21 cellular contexts compared by ENCODE assay signal in the genomic region with DNA sequence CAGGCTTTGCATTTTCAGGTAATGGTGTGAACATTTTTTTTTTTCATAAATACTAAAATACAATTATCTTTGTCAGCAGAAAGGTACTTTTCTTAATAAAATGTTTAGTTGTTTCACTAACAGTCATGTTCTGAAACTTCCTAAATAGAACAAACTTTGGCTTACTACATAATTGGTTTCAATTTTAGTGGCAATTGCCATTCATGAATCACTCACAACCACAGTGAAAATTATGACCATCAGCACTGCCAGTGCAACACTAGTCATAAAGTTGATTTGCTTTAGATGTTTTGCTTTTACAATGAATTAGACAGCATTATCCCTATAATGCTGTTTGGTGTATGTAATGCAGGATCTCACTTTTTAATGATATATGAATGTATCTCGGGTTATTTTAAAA.
DNase-seq lines count a peak whose midpoint lies in the region; ATAC-seq and TF ChIP-seq lines count a peak whose summit lies in the region.
"Had no signal": no experiment of that assay in that cellular context is flagged by ENCODE, and none has a peak within 500 bp of the region (broad histone marks: within the 10 kb centered on the region; RNA-seq: fewer than 3 reads in every experiment).

No MANE protein-coding gene starts in this region.

- no peak overlapping the region for H3K4me3 ChIP-seq in KMS-11 (IDR thresholded peaks at IDR 0.05; ENCODE audit: insufficient read depth, low read depth, low read length)
- no peak overlapping the region for H3K4me3 ChIP-seq in upper lobe of right lung
- H3K4me3 ChIP-seq: BLaER1 treated with 17β-estradiol and CSF1 and Interleukin-3, amounts not matched to agents 10 nM and 100 nM; GM23338 had no signal

- no peaks in the 10 kb centered on the region for H3K9me3 ChIP-seq in upper lobe of right lung

- no peak overlapping the region for H3K9ac ChIP-seq in KMS-11
- H3K9ac ChIP-seq: BLaER1 treated with 17β-estradiol and CSF1 and Interleukin-3, amounts not matched to agents 10 nM and 100 nM had no signal

- ATAC-seq in GM18867 (IDR thresholded peaks at IDR 0.05; ENCODE audit: unreplicated experiment): peak; percentile 77
- ATAC-seq in HG02610 (IDR thresholded peaks at IDR 0.05; ENCODE audit: unreplicated experiment): peak; percentile 89
- peak; percentile 39 for ATAC-seq in foreskin keratinocyte
- ATAC-seq in upper lobe of right lung: no peak
- ATAC-seq: CD8-positive, alpha-beta T cell; GM23338; HCT116; PC-3; SK-N-SH treated with all-trans-retinoic acid at 6 μM for 48 hours; T-cell had no signal

- TF ChIP-seq CTCF in KMS-11 (conservative IDR thresholded peaks at IDR 0.05; ENCODE audit: low read depth, low read length): no peak
- TF ChIP-seq CTCF in foreskin keratinocyte (conservative IDR thresholded peaks at IDR 0.05): no peak
- no peak for TF ChIP-seq CTCF in upper lobe of right lung (IDR thresholded peaks at IDR 0.05)

- H3K4me1 ChIP-seq in KMS-11 (ENCODE audit: low read depth, poor library complexity, severe bottlenecking) (peaks cover 35% of the 10 kb centered on the region), foreskin keratinocyte (no peaks in the 10 kb centered on the region), upper lobe of right lung (no peaks in the 10 kb centered on the region)

- H2AFZ ChIP-seq in KMS-11 (ENCODE audit: low read depth): no peak overlapping the region
- H2AFZ ChIP-seq: GM23338 had no signal

- no peaks in the 10 kb centered on the region for H3K79me2 ChIP-seq in KMS-11 (ENCODE audit: insufficient read depth, low read depth)

- no peaks in the 10 kb centered on the region for H3K27me3 ChIP-seq in KMS-11 (ENCODE audit: insufficient read depth, low read depth)
- H3K27me3 ChIP-seq in foreskin keratinocyte: no peaks in the 10 kb centered on the region
- no peaks in the 10 kb centered on the region for H3K27me3 ChIP-seq in upper lobe of right lung
- H3K27me3 ChIP-seq: BLaER1 treated with 17β-estradiol and CSF1 and Interleukin-3, amounts not matched to agents 10 nM and 100 nM had no signal

- DNase-seq in foreskin keratinocyte (no peak), upper lobe of right lung (no peak), NCI-H1092 (lab: John Stamatoyannopoulos, UW) (no peak), epidermal melanocyte (ENCODE audit: insufficient read length, low spot score) (no peak)
- DNase-seq: CD8-positive, alpha-beta T cell; NCI-H1694 treated with DMSO at 0.1 percent for 48 hours; NCI-H2107; NCI-H2227 treated with DMSO at 0.1 percent for 48 hours; NCI-H510A treated with DMSO at 0.1 percent for 48 hours; NCI-H82; PC-3; SIG-M5; T-cell had no signal

- H3K36me3 ChIP-seq in KMS-11 (ENCODE audit: insufficient read depth) (no peaks in the 10 kb centered on the region), upper lobe of right lung (no peaks in the 10 kb centered on the region)
- H3K36me3 ChIP-seq: BLaER1 treated with 17β-estradiol and CSF1 and Interleukin-3, amounts not matched to agents 10 nM and 100 nM had no signal

- H3K4me2 ChIP-seq in KMS-11: peak overlapping the region; percentile 48
- H3K4me2 ChIP-seq: BLaER1 treated with 17β-estradiol and CSF1 and Interleukin-3, amounts not matched to agents 10 nM and 100 nM; GM23338 had no signal

- no peaks in the 10 kb centered on the region for H4K20me1 ChIP-seq in KMS-11 (ENCODE audit: insufficient read depth)
- H4K20me1 ChIP-seq: BLaER1 treated with 17β-estradiol and CSF1 and Interleukin-3, amounts not matched to agents 10 nM and 100 nM had no signal

- intact Hi-C loops in upper lobe of right lung (cut with DNase I): no loop called here

- H3K27ac ChIP-seq in KMS-11: no peak overlapping the region
- H3K27ac ChIP-seq in foreskin keratinocyte: no peak overlapping the region
- H3K27ac ChIP-seq in upper lobe of right lung: no peak overlapping the region
- H3K27ac ChIP-seq: BLaER1 treated with 17β-estradiol and CSF1 and Interleukin-3, amounts not matched to agents 10 nM and 100 nM; RWPE1 had no signal
